ENCODE assay signal across 27 cellular contexts in genomic region chr13:72205773-72206172, GRCh38.
A peak's percentile ranks its signal among the peaks of the same experiment; 100 is the strongest.
DNase-seq lines count a peak whose midpoint lies in the region; ATAC-seq and TF ChIP-seq lines count a peak whose summit lies in the region.
"Had no signal": no experiment of that assay in that cellular context is flagged by ENCODE, and none has a peak within 500 bp of the region (broad histone marks: within the 10 kb centered on the region; RNA-seq: fewer than 3 reads in every experiment).

No MANE protein-coding gene starts in this region.

- peaks cover 0 to 5% of the 10 kb centered on the region in 2 donors for H3K9me3 Mint-ChIP-seq in activated naive CD4-positive, alpha-beta T cell treated with anti-CD3 and anti-CD28 coated beads, Interleukin-2, amount 50 U/mL, for 72 hours
- peaks cover 1% of the 10 kb centered on the region for H3K9me3 Mint-ChIP-seq in activated naive CD4-positive, alpha-beta T cell treated with anti-CD3 and anti-CD28 coated beads, Interleukin-2, amount 10 ng/mL, durations not matched to agents 7 days and 5 days
- H3K9me3 Mint-ChIP-seq: activated CD4-positive, alpha-beta memory T cell treated with anti-CD3 and anti-CD28 coated beads for 36 hours had no signal

- no peaks in the 10 kb centered on the region for H3K36me3 Mint-ChIP-seq in activated naive CD4-positive, alpha-beta T cell treated with anti-CD3 and anti-CD28 coated beads, Interleukin-2, amount 50 U/mL, for 72 hours
- H3K36me3 Mint-ChIP-seq in activated naive CD4-positive, alpha-beta T cell treated with anti-CD3 and anti-CD28 coated beads, Interleukin-2, amount 10 ng/mL, durations not matched to agents 7 days and 5 days: no peaks in the 10 kb centered on the region
- H3K36me3 Mint-ChIP-seq: activated CD4-positive, alpha-beta memory T cell treated with anti-CD3 and anti-CD28 coated beads for 36 hours had no signal

- no TSS peak for BruUV-seq in PC-3 (replicated peaks; lab: Mats Ljungman, UMichigan)

- peak; percentile 31 to 61 for ATAC-seq in activated naive CD4-positive, alpha-beta T cell treated with anti-CD3 and anti-CD28 coated beads, Interleukin-2, amount 50 U/mL, for 72 hours
- ATAC-seq in PC-3 (peak; percentile 89), HG02970 (IDR thresholded peaks at IDR 0.05; ENCODE audit: low FRiP score, unreplicated experiment) (no peak), GM18511 (IDR thresholded peaks at IDR 0.05; ENCODE audit: unreplicated experiment) (no peak)
- no peak for ATAC-seq in activated CD4-positive, CD25-positive, alpha-beta regulatory T cell treated with anti-CD3 and anti-CD28 coated beads, Interleukin-2, amount 50 U/mL, for 24 hours
- ATAC-seq: SK-N-SH treated with all-trans-retinoic acid at 6 μM for 48 hours had no signal

- no peaks in the 10 kb centered on the region for H3K9me3 ChIP-seq in PC-3 (ENCODE audit: low read length)
- H3K9me3 ChIP-seq: ascending aorta, esophagus muscularis mucosa, upper lobe of left lung had no signal

- H3K4me2 ChIP-seq in PC-3 (ENCODE audit: low read length): peak overlapping the region; percentile 21; the same call in 1 of the 2 replicates
- H3K4me2 ChIP-seq: smooth muscle cell had no signal

- CTCF ChIA-PET in activated naive CD4-positive, alpha-beta T cell treated with anti-CD3 and anti-CD28 coated beads, Interleukin-2, amount 10 ng/mL, durations not matched to agents 7 days and 5 days (lab: Charles Lee): no interaction called here
- CTCF ChIA-PET in PC-3 (lab: Charles Lee): no interaction called here

- no peaks in the 10 kb centered on the region for H3K27me3 Mint-ChIP-seq in activated naive CD4-positive, alpha-beta T cell treated with anti-CD3 and anti-CD28 coated beads, Interleukin-2, amount 10 ng/mL, durations not matched to agents 7 days and 5 days
- H3K27me3 Mint-ChIP-seq: activated B cell treated with CpG ODN at 0.5 μM for 24 hours; activated CD4-positive, alpha-beta memory T cell treated with anti-CD3 and anti-CD28 coated beads for 36 hours; stimulated activated naive CD8-positive, alpha-beta T cell treated with anti-CD3 and anti-CD28 coated beads, Interleukin-15, Interleukin-2, amounts not matched to agents 100 ng/mL and 50 ng/mL, for 24 hours had no signal

- H3K27ac Mint-ChIP-seq in activated naive CD4-positive, alpha-beta T cell treated with anti-CD3 and anti-CD28 coated beads, Interleukin-2, amount 50 U/mL, for 72 hours: no peak overlapping the region
- H3K27ac Mint-ChIP-seq in activated naive CD4-positive, alpha-beta T cell treated with anti-CD3 and anti-CD28 coated beads, Interleukin-2, amount 10 ng/mL, durations not matched to agents 7 days and 5 days: no peak overlapping the region
- H3K27ac Mint-ChIP-seq: activated B cell treated with CpG ODN at 0.5 μM for 24 hours; activated CD4-positive, alpha-beta memory T cell treated with anti-CD3 and anti-CD28 coated beads for 36 hours; activated naive CD4-positive, alpha-beta T cell treated with anti-CD3 and anti-CD28 coated beads for 36 hours; stimulated activated naive CD8-positive, alpha-beta T cell treated with anti-CD3 and anti-CD28 coated beads, Interleukin-15, Interleukin-2, amounts not matched to agents 100 ng/mL and 50 ng/mL, for 24 hours had no signal

- H2AFZ ChIP-seq in PC-3 (ENCODE audit: low read length): no peak overlapping the region

- H3K4me3 ChIP-seq in PC-3 (ENCODE audit: low read length) (no peak overlapping the region), fibroblast of mammary gland (ENCODE audit: control insufficient read depth, low read depth, low read length) (no peak overlapping the region)
- H3K4me3 ChIP-seq: ascending aorta, esophagus muscularis mucosa, smooth muscle cell, upper lobe of left lung had no signal

- H3K36me3 ChIP-seq in PC-3 (ENCODE audit: low read depth, low read length): no peaks in the 10 kb centered on the region
- H3K36me3 ChIP-seq: ascending aorta, esophagus muscularis mucosa, upper lobe of left lung had no signal

- H3K27ac ChIP-seq in PC-3 (ENCODE audit: low read length): 0 out of 2 replicates have a peak overlapping the region, but pooled peaks have one; percentile 3
- H3K27ac ChIP-seq: ascending aorta, C4-2B, esophagus muscularis mucosa, upper lobe of left lung had no signal

- intact Hi-C loops in PC-3 (cut with micrococcal nuclease): no loop called here

- no peaks in the 10 kb centered on the region for H3K4me1 Mint-ChIP-seq in activated naive CD4-positive, alpha-beta T cell treated with anti-CD3 and anti-CD28 coated beads, Interleukin-2, amount 10 ng/mL, durations not matched to agents 7 days and 5 days
- H3K4me1 Mint-ChIP-seq: activated B cell treated with CpG ODN at 0.5 μM for 24 hours had no signal

- no peaks in the 10 kb centered on the region for H3K79me2 ChIP-seq in PC-3 (ENCODE audit: low read length)

- DNase-seq in activated naive CD4-positive, alpha-beta T cell treated with anti-CD3 and anti-CD28 coated beads, Interleukin-2, amount 50 U/mL, for 72 hours (ENCODE audit: low spot score in 2 of 2): no peak
- no peak for DNase-seq in activated naive CD4-positive, alpha-beta T cell treated with anti-CD3 and anti-CD28 coated beads, Interleukin-2, amount 10 ng/mL, durations not matched to agents 7 days and 5 days
- peak; percentile 69 for DNase-seq in PC-3
- peak; percentile 0 for DNase-seq in fibroblast of mammary gland (ENCODE audit: low read depth)
- peak; percentile 8 for DNase-seq in stromal cell of bone marrow (ENCODE audit: low read depth)
- DNase-seq: activated B cell treated with CpG ODN at 0.5 μM for 24 hours; activated CD4-positive, alpha-beta memory T cell treated with anti-CD3 and anti-CD28 coated beads for 36 hours; activated naive CD4-positive, alpha-beta T cell treated with anti-CD3 and anti-CD28 coated beads for 36 hours; activated T-cell treated with anti-CD3 and anti-CD28 coated beads, Interleukin-2, amount 50 U/mL, for 1 hour; Calu3; effector memory CD4-positive, alpha-beta T cell; kidney glomerular epithelial cell; MV-4-11; NCI-H526 treated with DMSO at 0.1 percent for 48 hours; occipital lobe; stimulated activated CD4-positive, alpha-beta T cell treated with anti-CD3 and anti-CD28 coated beads, Interleukin-4, amount 100 ng/mL, for 1 hour; T1000; upper lobe of left lung had no signal

- H3F3A ChIP-seq in PC-3 (ENCODE audit: low read length, unreplicated experiment): no peaks in the 10 kb centered on the region

- no peaks in the 10 kb centered on the region for H4K20me1 ChIP-seq in PC-3 (ENCODE audit: low read length)

- H3K9me2 ChIP-seq in PC-3 (replicated peaks; ENCODE audit: low read length): no peaks in the 10 kb centered on the region

- H3K4me3 Mint-ChIP-seq in activated naive CD4-positive, alpha-beta T cell treated with anti-CD3 and anti-CD28 coated beads, Interleukin-2, amount 10 ng/mL, durations not matched to agents 7 days and 5 days: no peak overlapping the region
- H3K4me3 Mint-ChIP-seq: activated B cell treated with CpG ODN at 0.5 μM for 24 hours; activated CD4-positive, alpha-beta memory T cell treated with anti-CD3 and anti-CD28 coated beads for 36 hours; activated naive CD4-positive, alpha-beta T cell treated with anti-CD3 and anti-CD28 coated beads for 36 hours; stimulated activated naive CD8-positive, alpha-beta T cell treated with anti-CD3 and anti-CD28 coated beads, Interleukin-15, Interleukin-2, amounts not matched to agents 100 ng/mL and 50 ng/mL, for 24 hours had no signal

- TF ChIP-seq CTCF in PC-3 (conservative IDR thresholded peaks at IDR 0.05; ENCODE audit: low read depth, low read length): no peak
- no peak for TF ChIP-seq CTCF in fibroblast of mammary gland (conservative IDR thresholded peaks at IDR 0.05; ENCODE audit: control insufficient read depth, insufficient read depth, low read depth, low read length)

- H3K4me1 ChIP-seq in PC-3 (ENCODE audit: insufficient read depth, low read length): peaks cover 27% of the 10 kb centered on the region
- H3K4me1 ChIP-seq: ascending aorta, esophagus muscularis mucosa, upper lobe of left lung had no signal

- POLR2A ChIA-PET in PC-3 (lab: Charles Lee; ENCODE audit: unreplicated experiment): no interaction called here

- H3K9ac ChIP-seq in PC-3 (ENCODE audit: low read length): no peak overlapping the region

- no peaks in the 10 kb centered on the region for H3K27me3 ChIP-seq in PC-3 (ENCODE audit: low read length)
- H3K27me3 ChIP-seq: ascending aorta, esophagus muscularis mucosa, upper lobe of left lung had no signal

Comparison
In these comparisons a context has a peak if more than half of its experiments do, and no peak if none do; other contexts are left out.
1. ATAC-seq: peak in activated naive CD4-positive, alpha-beta T cell treated with anti-CD3 and anti-CD28 coated beads, Interleukin-2, amount 50 U/mL, for 72 hours (2 of 2) and PC-3 (single experiment); none in activated CD4-positive, CD25-positive, alpha-beta regulatory T cell treated with anti-CD3 and anti-CD28 coated beads, Interleukin-2, amount 50 U/mL, for 24 hours (0 of 2), HG02970 (single experiment) and GM18511 (single experiment).
2. DNase-seq: peak in PC-3 (single experiment), fibroblast of mammary gland (single experiment) and stromal cell of bone marrow (single experiment); none in activated naive CD4-positive, alpha-beta T cell treated with anti-CD3 and anti-CD28 coated beads, Interleukin-2, amount 50 U/mL, for 72 hours (0 of 2) and activated naive CD4-positive, alpha-beta T cell treated with anti-CD3 and anti-CD28 coated beads, Interleukin-2, amount 10 ng/mL, durations not matched to agents 7 days and 5 days (single experiment).